12 cellular contexts compared by ENCODE assay signal in genomic region chr6:30881392-30881986, GRCh38. TPM values are rescaled to one million over a fixed set of nuclear protein-coding genes. Genes with fewer than 3 reads are reported as not detected.
DNase-seq lines count a peak whose midpoint lies in the region; ATAC-seq and TF ChIP-seq lines count a peak whose summit lies in the region.
"Had no signal": no experiment of that assay in that cellular context is flagged by ENCODE, and none has a peak within 500 bp of the region (broad histone marks: within the 10 kb centered on the region; RNA-seq: fewer than 3 reads in every experiment).

No MANE protein-coding gene starts in this region.

- H3K4me3 Mint-ChIP-seq in chondrocyte (ENCODE audit: unreplicated experiment): no peak overlapping the region
- H3K4me3 Mint-ChIP-seq in nephron: peak overlapping the region; percentile 84 to 90 (median 88)
- no peak overlapping the region for H3K4me3 Mint-ChIP-seq in natural killer cell

- H3K36me3 Mint-ChIP-seq in chondrocyte (ENCODE audit: low read depth) (no peaks in the 10 kb centered on the region), nephron (ENCODE audit: low read depth) (no peaks in the 10 kb centered on the region), natural killer cell (no peaks in the 10 kb centered on the region)

- intact Hi-C loops in cardiac septum (cut with DNase I): loop anchor here (5.0 kb wide), 1 partner anchor 204 kb away; no protein-coding TSS in a partner anchor
- intact Hi-C loops in testis (cut with DNase I; ENCODE audit: low total_unique reads): loop anchor here (5.0 kb wide), 1 partner anchor 54 kb away; no protein-coding TSS in a partner anchor
- intact Hi-C loops in natural killer cell (cut with micrococcal nuclease): no loop called here

- H3K36me3 ChIP-seq in cardiac muscle cell: no peaks in the 10 kb centered on the region
- H3K36me3 ChIP-seq in upper lobe of left lung: no peaks in the 10 kb centered on the region
- no peaks in the 10 kb centered on the region for H3K36me3 ChIP-seq in testis (ENCODE audit: low read depth, missing control alignments)

- TF ChIP-seq CTCF in cardiac muscle cell (IDR thresholded peaks at IDR 0.05; ENCODE audit: low read depth, low read length) (no peak), chondrocyte (IDR thresholded peaks at IDR 0.05) (no peak), nephron (IDR thresholded peaks at IDR 0.05; ENCODE audit: unreplicated experiment in 3 of 3) (no peak), upper lobe of left lung (IDR thresholded peaks at IDR 0.05) (no peak), testis (IDR thresholded peaks at IDR 0.05) (no peak), natural killer cell (IDR thresholded peaks at IDR 0.05) (no peak)

- peak overlapping the region; percentile 90 for H3K27ac Mint-ChIP-seq in chondrocyte (ENCODE audit: unreplicated experiment)
- H3K27ac Mint-ChIP-seq in nephron: peak overlapping the region; percentile 98 to 99 (median 98)
- H3K27ac Mint-ChIP-seq in natural killer cell: no peak overlapping the region

- TF ChIP-seq EP300 in upper lobe of left lung (IDR thresholded peaks at IDR 0.05): no peak

- H3K9me3 ChIP-seq in cardiac muscle cell (ENCODE audit: low read depth) (no peaks in the 10 kb centered on the region), upper lobe of left lung (no peaks in the 10 kb centered on the region), testis (no peaks in the 10 kb centered on the region)

- H3K4me1 Mint-ChIP-seq in chondrocyte (ENCODE audit: low read depth) (peaks cover 70% of the 10 kb centered on the region), nephron (peaks cover 71% of the 10 kb centered on the region), natural killer cell (peaks cover 25 to 38% of the 10 kb centered on the region in 2 donors)

- no peaks in the 10 kb centered on the region for H3K27me3 Mint-ChIP-seq in chondrocyte (ENCODE audit: low read depth)
- H3K27me3 Mint-ChIP-seq in nephron (ENCODE audit: low read depth): no peaks in the 10 kb centered on the region
- H3K27me3 Mint-ChIP-seq in natural killer cell (ENCODE audit: low read depth in 2 of 2): peaks cover 7 to 25% of the 10 kb centered on the region in 2 donors

- H3K4me3 ChIP-seq in cardiac muscle cell: peak overlapping the region; percentile 24
- H3K4me3 ChIP-seq in upper lobe of left lung: no peak overlapping the region
- no peak overlapping the region for H3K4me3 ChIP-seq in testis
- H3K4me3 ChIP-seq: GM23248 had no signal

- H3K27me3 ChIP-seq in cardiac muscle cell: no peaks in the 10 kb centered on the region
- no peaks in the 10 kb centered on the region for H3K27me3 ChIP-seq in upper lobe of left lung
- H3K27me3 ChIP-seq in testis: no peaks in the 10 kb centered on the region

- H3K4me1 ChIP-seq in cardiac muscle cell (ENCODE audit: low read depth) (peaks cover 54% of the 10 kb centered on the region), upper lobe of left lung (peaks cover 36 to 52% (median 43%) of the 10 kb centered on the region in 4 donors), testis (peaks cover 58% of the 10 kb centered on the region)

- no peak for TF ChIP-seq POLR2A in upper lobe of left lung (IDR thresholded peaks at IDR 0.05)
- no peak for TF ChIP-seq POLR2A in testis (IDR thresholded peaks at IDR 0.05)

- 86 to 89% methylated on average over 7 of the region's 7 CpGs for WGBS in upper lobe of left lung, 2 donors
- 78 to 79% methylated on average over 7 of the region's 7 CpGs for WGBS in testis, 2 donors

- H3K27ac ChIP-seq in cardiac muscle cell (no peak overlapping the region), upper lobe of left lung (peak overlapping the region in 3 of 4 donors; percentile 82 to 89 (median 84)), testis (no peak overlapping the region)
- H3K27ac ChIP-seq: GM23248 had no signal

- H3K9me3 Mint-ChIP-seq in chondrocyte (ENCODE audit: low read depth) (no peaks in the 10 kb centered on the region), nephron (no peaks in the 10 kb centered on the region), natural killer cell (no peaks in the 10 kb centered on the region)

- ATAC-seq in upper lobe of left lung (ENCODE audit: low FRiP score in 2 of 2) (no peak), natural killer cell (no peak)

- DNase-seq in cardiac muscle cell (ENCODE audit: low read depth in 1 of 2, low spot score in 1 of 2) (no peak), cardiac septum (ENCODE audit: low spot score) (no peak), chondrocyte (ENCODE audit: low spot score) (no peak), upper lobe of left lung (no peak), testis (no peak), AML-193 (lab: John Stamatoyannopoulos, UW) (no peak), natural killer cell (no peak)

RNA-seq across cellular contexts. Expression of gene DDR1, which starts 2.8 kb away (rescaled TPM):
- total RNA-seq in cardiac muscle cell: 125 and 136 TPM in 2 replicates
- 108 and 118 TPM in 2 replicates for polyA plus RNA-seq in cardiac muscle cell
- total RNA-seq in cardiac septum: 61.4 TPM
- 112 to 157 TPM (median 117 TPM) in 3 replicates for total RNA-seq in chondrocyte
- total RNA-seq in upper lobe of left lung: 100 to 1,000 TPM in 5 of 6 donors, 10 to 100 TPM in 1; 75.4 to 147 (median 111) TPM
- total RNA-seq in testis: 10 to 100 TPM; 94.6 to 97.6 TPM
- 33.8 TPM for polyA plus RNA-seq in testis (ENCODE audit: insufficient read depth, low read depth, low replicate concordance)
- total RNA-seq in natural killer cell: 1 to 10 TPM; 2.6 to 7.4 (median 5.2) TPM

RNA-seq across cellular contexts. Expression of gene GTF2H4, which starts 26.5 kb away (rescaled TPM):
- total RNA-seq in cardiac muscle cell (24.0 and 25.8 TPM in 2 replicates), cardiac septum (16.0 TPM), chondrocyte (39.5 to 54.6 TPM (median 40.1 TPM) in 3 replicates), upper lobe of left lung (10 to 100 TPM; 10.1 to 47.6 (median 27.6) TPM), testis (10 to 100 TPM; 23.0 to 30.6 TPM), natural killer cell (10 to 100 TPM; 13.5 to 17.9 (median 15.7) TPM)
- polyA plus RNA-seq in cardiac muscle cell (18.0 and 20.7 TPM in 2 replicates), testis (ENCODE audit: insufficient read depth, low read depth, low replicate concordance) (38.1 TPM)

RNA-seq across cellular contexts. Expression of gene VARS2, which starts 32.5 kb away (rescaled TPM):
- total RNA-seq in cardiac muscle cell (59.3 and 61.3 TPM in 2 replicates), cardiac septum (24.7 TPM), chondrocyte (33.1 to 48.0 TPM (median 33.8 TPM) in 3 replicates), upper lobe of left lung (10 to 100 TPM; 23.0 to 56.6 (median 29.5) TPM), testis (10 to 100 TPM; 36.5 to 45.5 TPM), natural killer cell (10 to 100 TPM; 16.9 to 36.7 (median 24.5) TPM)
- polyA plus RNA-seq in cardiac muscle cell (24.8 and 27.5 TPM in 2 replicates), testis (ENCODE audit: insufficient read depth, low read depth, low replicate concordance) (31.4 TPM)

RNA-seq across cellular contexts. Expression of gene SFTA2, which starts 50.5 kb away (rescaled TPM):
- total RNA-seq in cardiac muscle cell (not detected in 2 replicates), cardiac septum (not detected), chondrocyte (not detected in 3 replicates), upper lobe of left lung (100 to 1,000 TPM in 5 of 6 donors, 10 to 100 TPM in 1; 80.7 to 511 (median 229) TPM), testis (not detected), natural killer cell (not detected)
- polyA plus RNA-seq in cardiac muscle cell (0.86 and 1.8 TPM in 2 replicates), testis (ENCODE audit: insufficient read depth, low read depth, low replicate concordance) (0.94 TPM)
- total RNA-seq: GM23248, skeletal muscle tissue, subcutaneous adipose tissue had no signal
- polyA plus RNA-seq: BJ, GM23248 had no signal

RNA-seq across cellular contexts. Expression of gene MUCL3, which starts 59.3 kb away (rescaled TPM):
- not detected in 2 replicates for total RNA-seq in cardiac muscle cell
- polyA plus RNA-seq in cardiac muscle cell: 0.12 TPM in 1 of 2 replicates, not detected in the other
- total RNA-seq in cardiac septum: not detected
- total RNA-seq in chondrocyte: 0.07 TPM in 1 of 3 replicates, not detected in the others
- total RNA-seq in upper lobe of left lung: 10 to 100 TPM in 2 of 6 donors, 1 to 10 TPM in 4; 1.8 to 38.8 (median 5.0) TPM
- under 1 TPM in 1 of 2 donors, not detected in 1; 0.19 TPM for total RNA-seq in testis
- 0.45 TPM for polyA plus RNA-seq in testis (ENCODE audit: insufficient read depth, low read depth, low replicate concordance)
- not detected for total RNA-seq in natural killer cell
- total RNA-seq: GM23248, skeletal muscle tissue, subcutaneous adipose tissue had no signal
- polyA plus RNA-seq: BJ, GM23248 had no signal

Comparison
In these comparisons a context has a peak if more than half of its experiments do, and no peak if none do; other contexts are left out.
1. H3K27ac ChIP-seq: peak in upper lobe of left lung (3 of 4); none in cardiac muscle cell (single experiment) and testis (0 of 2).
2. H3K27ac Mint-ChIP-seq: peak in chondrocyte (single experiment) and nephron (3 of 3); none in natural killer cell (0 of 2).
3. H3K4me3 Mint-ChIP-seq: peak in nephron (3 of 3); none in chondrocyte (single experiment) and natural killer cell (single experiment).